18 cellular contexts compared by ENCODE assay signal in genomic region chr3:70824078-70824477, GRCh38.
DNase-seq lines count a peak whose midpoint lies in the region; ATAC-seq and TF ChIP-seq lines count a peak whose summit lies in the region.
"Had no signal": no experiment of that assay in that cellular context is flagged by ENCODE, and none has a peak within 500 bp of the region (broad histone marks: within the 10 kb centered on the region; RNA-seq: fewer than 3 reads in every experiment).

No MANE protein-coding gene starts in this region.

- H3K27ac Mint-ChIP-seq in activated CD4-positive, alpha-beta T cell treated with anti-CD3 and anti-CD28 coated beads for 36 hours: no peak overlapping the region
- H3K27ac Mint-ChIP-seq: activated CD4-positive, alpha-beta T cell treated with anti-CD3 and anti-CD28 coated beads, Interleukin-2, amount 10 ng/mL, durations not matched to agents 7 days and 5 days had no signal

- no peak overlapping the region for H4K91ac ChIP-seq in IMR-90 (ENCODE audit: insufficient read depth, low read depth, low read length)

- TF ChIP-seq RAD21 in IMR-90 (IDR thresholded peaks at IDR 0.05; ENCODE audit: low read length): no peak

- H3K9ac ChIP-seq in IMR-90 (ENCODE audit: low read depth, low read length) (no peak overlapping the region), SK-N-MC (ENCODE audit: insufficient read length) (no peak overlapping the region)

- H3K36me3 ChIP-seq in IMR-90 (ENCODE audit: control insufficient read depth, insufficient read depth, low read length) (no peaks in the 10 kb centered on the region), SK-N-MC (ENCODE audit: insufficient read depth, low read length) (no peaks in the 10 kb centered on the region)

- no peak overlapping the region for H2AK9ac ChIP-seq in IMR-90 (replicated peaks; ENCODE audit: low read depth, low read length, poor library complexity)

- H2BK15ac ChIP-seq in IMR-90 (ENCODE audit: low read depth, low read length): no peak overlapping the region

- H3K27me3 Mint-ChIP-seq in activated CD4-positive, alpha-beta T cell treated with anti-CD3 and anti-CD28 coated beads for 36 hours: no peaks in the 10 kb centered on the region
- H3K27me3 Mint-ChIP-seq: activated CD4-positive, alpha-beta T cell treated with anti-CD3 and anti-CD28 coated beads, Interleukin-2, amount 10 ng/mL, durations not matched to agents 7 days and 5 days had no signal

- no TSS peak for BruUV-seq in IMR-90 (replicated peaks; lab: Mats Ljungman, UMichigan)

- peak overlapping the region; percentile 78 for H3K4ac ChIP-seq in IMR-90 (ENCODE audit: low read depth, low read length)

- H4K8ac ChIP-seq in IMR-90 (ENCODE audit: low read depth in 2 of 2, low read length in 2 of 2): peak overlapping the region in 1 of 2 experiments; percentile 43; a peak in 1 of 4 replicates

- H2BK5ac ChIP-seq in IMR-90 (ENCODE audit: low read depth, low read length, poor library complexity, severe bottlenecking): no peak overlapping the region

- no peak overlapping the region for H3K4me2 ChIP-seq in IMR-90 (ENCODE audit: low read depth, low read length)

- H3K27me3 ChIP-seq in IMR-90 (ENCODE audit: control insufficient read depth, insufficient read depth, low read length): no peaks in the 10 kb centered on the region
- H3K27me3 ChIP-seq: dorsolateral prefrontal cortex had no signal

- H4K5ac ChIP-seq in IMR-90 (ENCODE audit: low read depth, low read length): no peak overlapping the region

- no peak for TF ChIP-seq POLR2A in IMR-90 (IDR thresholded peaks at IDR 0.05; ENCODE audit: low read depth, low read length)

- H3K9me1 ChIP-seq in IMR-90 (ENCODE audit: insufficient read depth, low read length): peaks cover 2% of the 10 kb centered on the region; the same call in 1 of the 2 replicates

- no peaks in the 10 kb centered on the region for H4K20me1 ChIP-seq in IMR-90 (ENCODE audit: insufficient read depth, low read length)

- H3K79me1 ChIP-seq in IMR-90 (ENCODE audit: low read depth in 1 of 2, low read length in 2 of 2): no peaks in the 10 kb centered on the region

- H3K18ac ChIP-seq in IMR-90 (ENCODE audit: low read depth, low read length): 0 out of 2 replicates have a peak overlapping the region, but pooled peaks have one; percentile 24

- CTCF ChIA-PET in IMR-90 (lab: Yijun Ruan, JAX): no interaction called here
- CTCF ChIA-PET in activated CD4-positive, alpha-beta T cell treated with anti-CD3 and anti-CD28 coated beads for 36 hours (lab: Charles Lee): no interaction called here

- no peaks in the 10 kb centered on the region for H3K9me3 Mint-ChIP-seq in activated CD4-positive, alpha-beta T cell treated with anti-CD3 and anti-CD28 coated beads for 36 hours (ENCODE audit: low read depth)
- H3K9me3 Mint-ChIP-seq: activated CD4-positive, alpha-beta T cell treated with anti-CD3 and anti-CD28 coated beads, Interleukin-2, amount 10 ng/mL, durations not matched to agents 7 days and 5 days had no signal

- H3K56ac ChIP-seq in IMR-90 (ENCODE audit: extremely low read depth, insufficient read depth, low read length): no peak overlapping the region

- H3K23ac ChIP-seq in IMR-90 (ENCODE audit: low read depth, low read length): no peak overlapping the region

- no peak overlapping the region for H3K4me3 ChIP-seq in IMR-90 (ENCODE audit: insufficient read depth, low read depth, low read length)
- peak overlapping the region; percentile 52 for H3K4me3 ChIP-seq in SK-N-MC
- no peak overlapping the region for H3K4me3 ChIP-seq in fibroblast of mammary gland (ENCODE audit: control insufficient read depth, low read depth, low read length)
- no peak overlapping the region for H3K4me3 ChIP-seq in retinal pigment epithelial cell (ENCODE audit: low read length)
- H3K4me3 ChIP-seq: dorsolateral prefrontal cortex, skin epidermis had no signal

- in situ Hi-C loops in IMR-90 (cut with MboI; ENCODE audit: low sequenced_read_pairs) (no loop called here), GM13977 (cut with MboI; ENCODE audit: low pct_unique_long_range_greater_than_20kb, low sequenced_read_pairs, unreplicated experiment) (no loop called here)

- no peak overlapping the region for H3K4me3 Mint-ChIP-seq in activated CD4-positive, alpha-beta T cell treated with anti-CD3 and anti-CD28 coated beads for 36 hours
- H3K4me3 Mint-ChIP-seq: activated CD4-positive, alpha-beta T cell treated with anti-CD3 and anti-CD28 coated beads, Interleukin-2, amount 10 ng/mL, durations not matched to agents 7 days and 5 days had no signal

- H3K4me1 ChIP-seq in IMR-90 (ENCODE audit: control insufficient read depth, insufficient read depth, low read length): peaks cover 7% of the 10 kb centered on the region

- H3K9me3 ChIP-seq in IMR-90 (ENCODE audit: control insufficient read depth, insufficient read depth, low read length) (peaks cover 2% of the 10 kb centered on the region; the same call in 1 of the 2 replicates), SK-N-MC (ENCODE audit: low read depth, low read length) (no peaks in the 10 kb centered on the region)

- no peak overlapping the region for H3K14ac ChIP-seq in IMR-90 (replicated peaks; ENCODE audit: low read depth, low read length)

- intact Hi-C loops in IMR-90 (cut with micrococcal nuclease): no loop called here
- intact Hi-C loops in activated CD4-positive, alpha-beta T cell treated with anti-CD3 and anti-CD28 coated beads for 36 hours (cut with DNase I, micrococcal nuclease): no loop called here

- H3K4me1 Mint-ChIP-seq in activated CD4-positive, alpha-beta T cell treated with anti-CD3 and anti-CD28 coated beads for 36 hours: no peaks in the 10 kb centered on the region
- H3K4me1 Mint-ChIP-seq: activated CD4-positive, alpha-beta T cell treated with anti-CD3 and anti-CD28 coated beads, Interleukin-2, amount 10 ng/mL, durations not matched to agents 7 days and 5 days had no signal

- H2AFZ ChIP-seq in IMR-90 (replicated peaks; ENCODE audit: low read length, poor library complexity): no peak overlapping the region

- H3K36me3 Mint-ChIP-seq in activated CD4-positive, alpha-beta T cell treated with anti-CD3 and anti-CD28 coated beads for 36 hours (ENCODE audit: low read depth): no peaks in the 10 kb centered on the region
- H3K36me3 Mint-ChIP-seq: brain had no signal

- no CpG with 5 or more reads among the region's 2 CpGs for WGBS in IMR-90 (ENCODE audit: extremely low coverage in 2 of 2, insufficient read length in 1 of 2), 2 experiments

- POLR2A ChIA-PET in IMR-90 (lab: Charles Lee; ENCODE audit: unreplicated experiment): no interaction called here
- POLR2A ChIA-PET in activated CD4-positive, alpha-beta T cell treated with anti-CD3 and anti-CD28 coated beads for 36 hours (lab: Charles Lee): no interaction called here

- H3K27ac ChIP-seq in IMR-90 (ENCODE audit: insufficient read depth, low read length) (no peak overlapping the region), SK-N-MC (peak overlapping the region; percentile 90)
- H3K27ac ChIP-seq: dorsolateral prefrontal cortex had no signal

- DNase-seq in IMR-90 (peak; percentile 43), SK-N-MC (ENCODE audit: low read depth, low spot score) (no peak), fibroblast of mammary gland (ENCODE audit: low read depth) (peak; percentile 82), retinal pigment epithelial cell (ENCODE audit: low read depth) (peak; percentile 84), GM13977 (ENCODE audit: low spot score) (no peak), SW480 (ENCODE audit: low spot score) (no peak)
- DNase-seq in activated CD4-positive, alpha-beta T cell treated with anti-CD3 and anti-CD28 coated beads for 36 hours: no peak
- DNase-seq: activated CD4-positive, alpha-beta T cell treated with anti-CD3 and anti-CD28 coated beads, Interleukin-2, amount 10 ng/mL, durations not matched to agents 7 days and 5 days; activated naive CD4-positive, alpha-beta T cell treated with Interleukin-2 at 50 U/mL for 16 hours; dorsolateral prefrontal cortex; foreskin melanocyte; MV-4-11; NCI-H2081 treated with DMSO at 0.1 percent for 48 hours; NCI-H524 treated with DMSO at 0.1 percent for 48 hours; stimulated activated CD4-positive, alpha-beta T cell treated with anti-CD3 and anti-CD28 coated beads, Interleukin-4, amount 100 ng/mL, for 1 hour had no signal

- H2AK5ac ChIP-seq in IMR-90 (ENCODE audit: low read depth, low read length): no peak overlapping the region

- peak overlapping the region; percentile 62; the same call in 1 of the 2 replicates for H2BK20ac ChIP-seq in IMR-90 (ENCODE audit: low read depth, low read length)

- H2BK120ac ChIP-seq in IMR-90 (ENCODE audit: low read depth, low read length): 0 out of 2 replicates have a peak overlapping the region, but pooled peaks have one; percentile 18

- no peak for ATAC-seq in IMR-90 (ENCODE audit: low read depth)
- ATAC-seq in activated CD4-positive, alpha-beta T cell treated with anti-CD3 and anti-CD28 coated beads for 36 hours: no peak
- ATAC-seq: HepG2 had no signal

- dilution Hi-C loops in IMR-90 (cut with HindIII; ENCODE audit: low sequenced_read_pairs, unreplicated experiment): no loop called here

- TF ChIP-seq CTCF in IMR-90 (conservative IDR thresholded peaks at IDR 0.05; ENCODE audit: low read depth, low read length) (no peak), fibroblast of mammary gland (conservative IDR thresholded peaks at IDR 0.05; ENCODE audit: control insufficient read depth, insufficient read depth, low read depth, low read length) (no peak), retinal pigment epithelial cell (conservative IDR thresholded peaks at IDR 0.05; ENCODE audit: low read depth, low read length) (no peak), GM13977 (IDR thresholded peaks at IDR 0.05; ENCODE audit: extremely low read depth, insufficient read depth, missing control alignments) (no peak)

TF ChIP-seq in IMR-90, 13 proteins besides CTCF, POLR2A, EP300 and RAD21:
- no peak for TF ChIP-seq USF2 (IDR thresholded peaks at IDR 0.05; ENCODE audit: low read depth, low read length)
- TF ChIP-seq RCOR1 (IDR thresholded peaks at IDR 0.05; ENCODE audit: insufficient replicate concordance, low read length): no peak
- no peak for TF ChIP-seq MAZ (IDR thresholded peaks at IDR 0.05; ENCODE audit: borderline replicate concordance, low read depth, low read length)
- no peak for TF ChIP-seq NFE2L2 (IDR thresholded peaks at IDR 0.05; ENCODE audit: low read depth, low read length)
- no peak for TF ChIP-seq BHLHE40 (IDR thresholded peaks at IDR 0.05; ENCODE audit: low read depth, low read length)
- TF ChIP-seq MXI1 (IDR thresholded peaks at IDR 0.05; ENCODE audit: borderline replicate concordance, low read depth, low read length): no peak

Comparison
In these comparisons a context has a peak if more than half of its experiments do, and no peak if none do; other contexts are left out.
1. DNase-seq: peak in IMR-90 (single experiment), fibroblast of mammary gland (single experiment) and retinal pigment epithelial cell (single experiment); none in SK-N-MC (single experiment), activated CD4-positive, alpha-beta T cell treated with anti-CD3 and anti-CD28 coated beads for 36 hours (single experiment), GM13977 (single experiment) and SW480 (single experiment).